In the genomic region with DNA sequence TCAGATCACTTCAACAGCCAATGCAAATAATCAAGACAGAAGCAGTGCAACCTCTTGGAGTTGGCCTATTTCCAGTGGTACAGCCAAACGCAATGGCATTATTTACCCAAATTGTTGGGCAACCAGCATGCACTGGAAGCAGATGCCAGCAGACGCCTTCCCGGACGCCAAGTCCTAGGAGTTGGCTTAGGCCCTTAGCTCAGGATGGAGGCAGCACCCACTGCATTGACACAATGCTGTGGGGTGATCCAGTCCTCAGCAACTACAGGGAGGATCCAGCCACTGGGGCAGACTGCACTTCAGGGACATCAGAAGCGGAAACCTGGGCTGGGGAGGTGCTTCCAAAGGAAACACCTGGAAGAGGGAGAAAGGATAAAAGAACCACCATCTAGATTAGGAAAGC, we compare ENCODE assay signal across 24 cellular contexts.
DNase-seq lines count a peak whose midpoint lies in the region; ATAC-seq, FAIRE-seq and TF ChIP-seq lines count a peak whose summit lies in the region.
"Had no signal": no experiment of that assay in that cellular context is flagged by ENCODE, and none has a peak within 500 bp of the region (broad histone marks: within the 10 kb centered on the region; RNA-seq: fewer than 3 reads in every experiment).

No MANE protein-coding gene starts in this region.

- FAIRE-seq in HepG2 (lab: Jason Lieb, UNC), result no peak
- FAIRE-seq: GM18507 had no signal

- no peak for TF ChIP-seq EP300 in HepG2 (IDR thresholded peaks at IDR 0.05; ENCODE audit: low read depth in 2 of 2, low read length in 2 of 2)
- TF ChIP-seq EP300 in HepG2 (CRISPR knock-in tag; IDR thresholded peaks at IDR 0.05; ENCODE audit: borderline replicate concordance), result no peak

- H3K4me1 ChIP-seq in liver (ENCODE audit: control insufficient read depth in 4 of 4, insufficient read depth in 4 of 4, low read length in 3 of 4) (peaks cover 3 to 11% (median 9%) of the 10 kb centered on the region in 4 donors), HepG2 (ENCODE audit: insufficient read depth, low read length) (peaks cover 12% of the 10 kb centered on the region), aorta (ENCODE audit: control insufficient read depth in 1 of 2, insufficient read depth in 2 of 2, low read length in 2 of 2) (no peaks in the 10 kb centered on the region)
- H3K4me1 ChIP-seq: neural progenitor cell had no signal

- no peak for TF ChIP-seq POLR2A in HepG2 (IDR thresholded peaks at IDR 0.05; ENCODE audit: insufficient read depth in 1 of 2, low read depth in 2 of 2, low read length in 2 of 2)

- intact Hi-C loops in HepG2 (cut with micrococcal nuclease; ENCODE audit: unreplicated experiment), result no loop called here
- intact Hi-C loops in aorta (cut with DNase I), result loop anchor here (5.0 to 10.0 kb wide), 3 partner anchors 44 to 291 kb away; a partner anchor contains a TSS

- H3K27ac ChIP-seq in liver (ENCODE audit: low read depth in 1 of 2, low read length in 2 of 2), result no peak overlapping the region
- no peak overlapping the region for H3K27ac ChIP-seq in HepG2 (ENCODE audit: extremely low read length, insufficient read depth, low read length)
- H3K27ac ChIP-seq in VCaP, result peak overlapping the region; percentile 74
- peak overlapping the region; percentile 16 to 65 for H3K27ac ChIP-seq in aorta (ENCODE audit: low read depth in 1 of 2, low read length in 2 of 2)
- H3K27ac ChIP-seq: HL-60, neural progenitor cell, PC-9, SK-N-MC had no signal

- no peak for TF ChIP-seq CTCF in liver (IDR thresholded peaks at IDR 0.05; ENCODE audit: low read depth, low read length, missing input control)
- TF ChIP-seq CTCF in HepG2 (CRISPR knock-in tag; IDR thresholded peaks at IDR 0.05), result no peak
- TF ChIP-seq CTCF in VCaP (conservative IDR thresholded peaks at IDR 0.05), result no peak

- WGBS in liver, result 45% methylated on average over 5 of the region's 5 CpGs
- 25% methylated on average over 2 of the region's 5 CpGs for WGBS in HepG2 (ENCODE audit: low lambda C conversion rate)
- WGBS in aorta, 2 donors, result 16 to 23% methylated on average over 5 of the region's 5 CpGs

- no peaks in the 10 kb centered on the region for H3K79me2 ChIP-seq in HepG2 (ENCODE audit: insufficient read depth, low read length)

- ATAC-seq in HepG2 (no peak), memory B cell (ENCODE audit: low read depth) (no peak), aorta (ENCODE audit: low FRiP score) (peak; percentile 77)
- ATAC-seq: CD8-positive, alpha-beta T cell; GM23338; stimulated activated naive CD8-positive, alpha-beta T cell treated with anti-CD3 and anti-CD28 coated beads, Interleukin-15, Interleukin-2, amounts not matched to agents 100 U/mL and 50 U/mL, for 24 hours had no signal

- H3K36me3 Mint-ChIP-seq in memory B cell, result no peaks in the 10 kb centered on the region
- H3K36me3 Mint-ChIP-seq: CD8-positive, alpha-beta T cell; neural progenitor cell had no signal

- CTCF ChIA-PET in HepG2 (lab: Yijun Ruan, JAX; ENCODE audit: low intra/inter-chr PET ratio, low total read pairs), result no interaction called here
- CTCF ChIA-PET in HEK293T (lab: Yijun Ruan, JAX), result no interaction called here

- no peak overlapping the region for H3K4me2 ChIP-seq in HepG2 (ENCODE audit: low read depth, low read length)
- H3K4me2 ChIP-seq: GM23338, neural progenitor cell, PC-9 had no signal

- peak overlapping the region; percentile 91 for H3K27ac Mint-ChIP-seq in memory B cell
- H3K27ac Mint-ChIP-seq: CD8-positive, alpha-beta T cell; GM23338 had no signal

- H3K4me3 Mint-ChIP-seq in memory B cell, result peak overlapping the region; percentile 55
- H3K4me3 Mint-ChIP-seq: CD8-positive, alpha-beta T cell; GM23338; neural progenitor cell had no signal

- no peaks in the 10 kb centered on the region for H3K27me3 Mint-ChIP-seq in memory B cell

- in situ Hi-C loops in HepG2 (cut with HindIII; ENCODE audit: extremely low pct_ligation_motif_present, low pct_unique_long_range_greater_than_20kb), result no loop called here

- H3K4me3 ChIP-seq in liver (ENCODE audit: low read depth in 1 of 3, low read length in 3 of 3), result no peak overlapping the region
- no peak overlapping the region for H3K4me3 ChIP-seq in HepG2 (replicated peaks in 1 of 3; ENCODE audit: insufficient read depth in 1 of 3, low read depth in 2 of 3, low read length in 3 of 3)
- H3K4me3 ChIP-seq in aorta (ENCODE audit: low read length in 2 of 2), result no peak overlapping the region
- H3K4me3 ChIP-seq: GM23338, neural progenitor cell, PC-9, SK-N-MC had no signal

- no peaks in the 10 kb centered on the region for H3K9me3 ChIP-seq in liver (ENCODE audit: control insufficient read depth in 4 of 4, low read length in 3 of 4)
- H3K9me3 ChIP-seq in HepG2 (ENCODE audit: low read length), result no peaks in the 10 kb centered on the region
- H3K9me3 ChIP-seq in aorta (ENCODE audit: control insufficient read depth, low read length), result no peaks in the 10 kb centered on the region

- H3K27me3 ChIP-seq in liver (ENCODE audit: control insufficient read depth in 4 of 4, insufficient read depth in 4 of 4, low read length in 3 of 4) (no peaks in the 10 kb centered on the region), HepG2 (ENCODE audit: control insufficient read depth in 1 of 2, insufficient read depth in 2 of 2, low read length in 2 of 2) (peaks cover 1 to 23% of the 10 kb centered on the region in 2 experiments; a peak in 4 of 5 replicates), aorta (ENCODE audit: control insufficient read depth in 1 of 2, insufficient read depth in 2 of 2, low read length in 1 of 2) (no peaks in the 10 kb centered on the region)
- H3K27me3 ChIP-seq: neural progenitor cell had no signal

- H3K4me1 Mint-ChIP-seq in memory B cell, result peaks cover 20% of the 10 kb centered on the region
- H3K4me1 Mint-ChIP-seq: GM23338, neural progenitor cell had no signal

- POLR2A ChIA-PET in HepG2 (lab: Yijun Ruan, JAX) (no interaction called here), HEK293T (lab: Yijun Ruan, JAX) (no interaction called here)

- no TSS peak for BruUV-seq in HepG2 (replicated peaks; lab: Mats Ljungman, UMichigan)

- no peak overlapping the region for H2AFZ ChIP-seq in HepG2 (ENCODE audit: low read length)
- H2AFZ ChIP-seq: GM23338, neural progenitor cell, PC-9 had no signal

- no peak overlapping the region for H3K9ac ChIP-seq in liver (ENCODE audit: low read depth in 1 of 2, low read length in 2 of 2)
- H3K9ac ChIP-seq in HepG2 (ENCODE audit: insufficient read depth, low read depth, low read length), result no peak overlapping the region
- H3K9ac ChIP-seq: neural progenitor cell had no signal

- H3K36me3 ChIP-seq in liver (ENCODE audit: control insufficient read depth in 4 of 4, insufficient read depth in 3 of 4, low read depth in 1 of 4, low read length in 3 of 4), result no peaks in the 10 kb centered on the region
- H3K36me3 ChIP-seq in HepG2 (replicated peaks in 1 of 2; ENCODE audit: control insufficient read depth in 1 of 2, insufficient read depth in 2 of 2, low read length in 2 of 2), result no peaks in the 10 kb centered on the region
- no peaks in the 10 kb centered on the region for H3K36me3 ChIP-seq in aorta (ENCODE audit: control insufficient read depth in 1 of 2, insufficient read depth in 2 of 2, low read length in 1 of 2)
- H3K36me3 ChIP-seq: neural progenitor cell had no signal

- H3K9me3 Mint-ChIP-seq in memory B cell, result no peaks in the 10 kb centered on the region
- H3K9me3 Mint-ChIP-seq: CD8-positive, alpha-beta T cell; GM23338 had no signal

- peak; percentile 53 to 59 for TF ChIP-seq RAD21 in liver (IDR thresholded peaks at IDR 0.05)
- no peak for TF ChIP-seq RAD21 in HepG2 (CRISPR knock-in tag; IDR thresholded peaks at IDR 0.05)

- DNase-seq in HepG2 (ENCODE audit: low spot score), result no peak
- DNase-seq in memory B cell (ENCODE audit: low spot score in 2 of 2), result no peak
- DNase-seq in aorta, result peak; percentile 74 to 85
- DNase-seq in RKO (ENCODE audit: low spot score), result no peak
- no peak for DNase-seq in activated T-cell treated with anti-CD3 and anti-CD28 coated beads, Interleukin-2, amount 50 U/mL, for 48 hours
- DNase-seq in HEK293T (ENCODE audit: extremely low spot score), result no peak
- DNase-seq: activated CD4-positive, alpha-beta T cell treated with anti-CD3 and anti-CD28 coated beads for 4 hours; activated naive CD4-positive, alpha-beta T cell treated with Interleukin-2 at 50 U/mL for 16 hours; activated T-cell treated with anti-CD3 and anti-CD28 coated beads for 4 hours; hippocampal formation; islet precursor cell; midbrain; NCI-H1048; NCI-H748 treated with DMSO at 0.1 percent for 48 hours; PC-9; stimulated activated naive CD8-positive, alpha-beta T cell treated with anti-CD3 and anti-CD28 coated beads, Interleukin-15, Interleukin-2, amounts not matched to agents 100 U/mL and 50 U/mL, for 24 hours had no signal

- H4K20me1 ChIP-seq in HepG2 (ENCODE audit: insufficient read depth, low read length), result no peaks in the 10 kb centered on the region

TF ChIP-seq in HepG2, 621 proteins besides CTCF, POLR2A, EP300 and RAD21 (continues in another document):
- TF ChIP-seq ZNF3 (CRISPR knock-in tag; IDR thresholded peaks at IDR 0.05) (no peak), ZNF205 (CRISPR knock-in tag; IDR thresholded peaks at IDR 0.05) (no peak)
- TF ChIP-seq, protein P1, sequence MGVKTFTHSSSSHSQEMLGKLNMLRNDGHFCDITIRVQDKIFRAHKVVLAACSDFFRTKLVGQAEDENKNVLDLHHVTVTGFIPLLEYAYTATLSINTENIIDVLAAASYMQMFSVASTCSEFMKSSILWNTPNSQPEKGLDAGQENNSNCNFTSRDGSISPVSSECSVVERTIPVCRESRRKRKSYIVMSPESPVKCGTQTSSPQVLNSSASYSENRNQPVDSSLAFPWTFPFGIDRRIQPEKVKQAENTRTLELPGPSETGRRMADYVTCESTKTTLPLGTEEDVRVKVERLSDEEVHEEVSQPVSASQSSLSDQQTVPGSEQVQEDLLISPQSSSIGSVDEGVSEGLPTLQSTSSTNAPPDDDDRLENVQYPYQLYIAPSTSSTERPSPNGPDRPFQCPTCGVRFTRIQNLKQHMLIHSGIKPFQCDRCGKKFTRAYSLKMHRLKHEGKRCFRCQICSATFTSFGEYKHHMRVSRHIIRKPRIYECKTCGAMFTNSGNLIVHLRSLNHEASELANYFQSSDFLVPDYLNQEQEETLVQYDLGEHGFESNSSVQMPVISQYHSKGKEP (CRISPR knock-in tag; IDR thresholded peaks at IDR 0.05), result no peak

TF ChIP-seq in HEK293T, 16 proteins besides CTCF, POLR2A, EP300 and RAD21 (continues in another document):
- TF ChIP-seq TARDBP (IDR thresholded peaks at IDR 0.05) (no peak), FOXA1 (IDR thresholded peaks at IDR 0.05) (no peak), ELF4 (IDR thresholded peaks at IDR 0.05) (no peak), L3MBTL2 (conservative IDR thresholded peaks at IDR 0.05) (no peak), SP1 (IDR thresholded peaks at IDR 0.05) (no peak), FOXK2 (IDR thresholded peaks at IDR 0.05) (no peak), LEF1 (IDR thresholded peaks at IDR 0.05; ENCODE audit: borderline replicate concordance) (no peak), HDGF (IDR thresholded peaks at IDR 0.05; ENCODE audit: borderline replicate concordance) (no peak), SUZ12 (IDR thresholded peaks at IDR 0.05) (no peak), NFRKB (IDR thresholded peaks at IDR 0.05) (no peak), CTBP1 (IDR thresholded peaks at IDR 0.05; ENCODE audit: borderline replicate concordance) (no peak), ARNT (IDR thresholded peaks at IDR 0.05) (no peak), FOXM1 (IDR thresholded peaks at IDR 0.05; ENCODE audit: borderline replicate concordance) (no peak)

Comparison
In these comparisons a context has a peak if more than half of its experiments do, and no peak if none do; other contexts are left out.
1. H3K27ac ChIP-seq: peak in VCaP (single experiment) and aorta (2 of 2); none in liver (0 of 2) and HepG2 (single experiment).
2. DNase-seq: peak in aorta (2 of 2); none in HepG2 (single experiment), memory B cell (0 of 2), RKO (single experiment), activated T-cell treated with anti-CD3 and anti-CD28 coated beads, Interleukin-2, amount 50 U/mL, for 48 hours (0 of 2) and HEK293T (single experiment).